42 cellular contexts compared by ENCODE assay signal in the genomic region with DNA sequence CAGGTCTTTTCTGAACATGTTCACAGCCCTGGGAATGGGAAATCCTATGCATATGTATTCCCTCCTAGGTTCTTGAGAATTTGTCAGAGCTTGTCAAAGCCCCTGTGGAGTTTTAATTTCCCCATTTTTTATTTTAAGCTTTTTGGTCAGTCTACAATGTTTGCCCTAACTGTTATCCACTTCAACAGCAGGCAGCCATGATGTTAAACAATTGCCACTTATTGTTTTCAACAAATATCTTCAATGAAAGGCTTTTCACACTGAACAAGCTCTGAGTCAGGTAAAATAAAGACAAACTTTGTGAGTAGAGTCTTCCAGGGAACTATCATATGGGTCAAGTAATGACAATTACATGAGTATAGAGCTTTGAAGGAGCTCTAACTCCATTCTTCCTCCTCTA. TPM values are rescaled to one million over a fixed set of nuclear protein-coding genes. Genes with fewer than 3 reads are reported as not detected.
"Had no signal": no experiment of that assay in that cellular context is flagged by ENCODE, and none has a peak within 500 bp of the region (broad histone marks: within the 10 kb centered on the region; RNA-seq: fewer than 3 reads in every experiment).

No MANE protein-coding gene starts in this region.

- H3K9me3 Mint-ChIP-seq: activated naive CD8-positive, alpha-beta T cell treated with anti-CD3 and anti-CD28 coated beads, Interleukin-2, amount 10 ng/mL, durations not matched to agents 7 days and 5 days had no signal

- H3K4me1 ChIP-seq: adrenal gland, ascending aorta, body of pancreas, breast epithelium had no signal

- H3K9me3 ChIP-seq: body of pancreas had no signal

- H3K36me3 Mint-ChIP-seq: activated naive CD4-positive, alpha-beta T cell treated with anti-CD3 and anti-CD28 coated beads, Interleukin-2, amount 10 ng/mL, durations not matched to agents 7 days and 5 days; activated naive CD8-positive, alpha-beta T cell treated with anti-CD3 and anti-CD28 coated beads for 36 hours; activated naive CD8-positive, alpha-beta T cell treated with anti-CD3 and anti-CD28 coated beads, Interleukin-2, amount 10 ng/mL, durations not matched to agents 7 days and 5 days; brain had no signal

- H3K27ac ChIP-seq: adrenal gland, ascending aorta, body of pancreas, brain microvascular endothelial cell, breast epithelium, cardiac muscle cell had no signal

- H3K27me3 Mint-ChIP-seq: activated naive CD8-positive, alpha-beta T cell; activated naive CD8-positive, alpha-beta T cell treated with anti-CD3 and anti-CD28 coated beads for 36 hours; activated naive CD8-positive, alpha-beta T cell treated with anti-CD3 and anti-CD28 coated beads, Interleukin-2, amount 10 ng/mL, durations not matched to agents 7 days and 5 days; activated naive CD8-positive, alpha-beta T cell treated with anti-CD3 and anti-CD28 coated beads, Interleukin-2, amount 50 U/mL, for 24 hours; brain; central memory CD8-positive, alpha-beta T cell had no signal

- H3K36me3 ChIP-seq: adrenal gland, ascending aorta, brain microvascular endothelial cell, breast epithelium, cardiac muscle cell had no signal

- H3K4me3 ChIP-seq: adrenal gland, ascending aorta, body of pancreas, breast epithelium, cardiac muscle cell had no signal

- ATAC-seq: activated naive CD4-positive, alpha-beta T cell treated with anti-CD3 and anti-CD28 coated beads, Interleukin-2, amount 50 U/mL, for 72 hours; activated naive CD8-positive, alpha-beta T cell treated with anti-CD3 and anti-CD28 coated beads, Interleukin-2, amount 50 U/mL, for 24 hours; activated T-cell treated with anti-CD3 and anti-CD28 coated beads, Interleukin-2, amount 50 U/mL, for 4 hours; activated T-cell treated with anti-CD3 and anti-CD28 coated beads, Interleukin-2, amount 50 U/mL, for 72 hours; activated T-helper 17 cell treated with anti-CD3 and anti-CD28 coated beads, Interleukin-2, amount 50 U/mL, for 72 hours; body of pancreas had no signal

- DNase-seq: activated effector memory CD4-positive, alpha-beta T cell treated with anti-CD3 and anti-CD28 coated beads, Interleukin-2, amount 50 U/mL, for 16 hours; activated effector memory CD4-positive, alpha-beta T cell treated with Interleukin-2 at 50 U/mL for 16 hours; activated gamma-delta T cell; activated gamma-delta T cell treated with Interleukin-2 at 50 U/mL for 16 hours; activated naive CD4-positive, alpha-beta T cell; activated naive CD4-positive, alpha-beta T cell treated with anti-CD3 and anti-CD28 coated beads for 36 hours; activated naive CD4-positive, alpha-beta T cell treated with anti-CD3 and anti-CD28 coated beads, Interleukin-2, amount 10 ng/mL, durations not matched to agents 7 days and 5 days; activated naive CD4-positive, alpha-beta T cell treated with anti-CD3 and anti-CD28 coated beads, Interleukin-2, amount 50 U/mL, for 16 hours; activated naive CD4-positive, alpha-beta T cell treated with Interleukin-2 at 50 U/mL for 16 hours; activated naive CD8-positive, alpha-beta T cell treated with anti-CD3 and anti-CD28 coated beads for 36 hours; activated naive CD8-positive, alpha-beta T cell treated with anti-CD3 and anti-CD28 coated beads, Interleukin-2, amount 10 ng/mL, durations not matched to agents 7 days and 5 days; activated naive CD8-positive, alpha-beta T cell treated with anti-CD3 and anti-CD28 coated beads, Interleukin-2, amount 50 U/mL, for 24 hours; activated T-cell treated with anti-CD3 and anti-CD28 coated beads, Interleukin-2, amount 50 U/mL, for 4 hours; activated T-cell treated with anti-CD3 and anti-CD28 coated beads, Interleukin-2, amount 50 U/mL, for 48 hours; activated T-cell treated with anti-CD3 and anti-CD28 coated beads, Interleukin-2, amount 50 U/mL, for 72 hours; adrenal gland; amniotic stem cell; amygdala; anterior cingulate cortex; aorta; body of pancreas; brain microvascular endothelial cell; caudate nucleus; central memory CD4-positive, alpha-beta T cell; cerebellar nuclear complex had no signal

- H3K4me3 Mint-ChIP-seq: activated naive CD4-positive, alpha-beta T cell treated with anti-CD3 and anti-CD28 coated beads for 36 hours; activated naive CD4-positive, alpha-beta T cell treated with anti-CD3 and anti-CD28 coated beads, Interleukin-2, amount 10 ng/mL, durations not matched to agents 7 days and 5 days; activated naive CD4-positive, alpha-beta T cell treated with anti-CD3 and anti-CD28 coated beads, Interleukin-2, amount 50 U/mL, for 24 hours; activated naive CD8-positive, alpha-beta T cell; activated naive CD8-positive, alpha-beta T cell treated with anti-CD3 and anti-CD28 coated beads for 36 hours; activated naive CD8-positive, alpha-beta T cell treated with anti-CD3 and anti-CD28 coated beads, Interleukin-2, amount 10 ng/mL, durations not matched to agents 7 days and 5 days; activated naive CD8-positive, alpha-beta T cell treated with anti-CD3 and anti-CD28 coated beads, Interleukin-2, amount 50 U/mL, for 24 hours; activated T-cell treated with anti-CD3 and anti-CD28 coated beads, Interleukin-2, amount 50 U/mL, for 4 hours; activated T-cell treated with anti-CD3 and anti-CD28 coated beads, Interleukin-2, amount 50 U/mL, for 72 hours; activated T-helper 1 cell treated with anti-CD3 and anti-CD28 coated beads, Interleukin-12 subunit alpha, Interleukin-12 subunit beta, Interleukin-2, Interleukin-4 antibody, amounts not matched to agents 30 ng/mL and 10 ng/mL and 1 ng/mL, durations not matched to agents 14 hours and 24 hours and 36 hours; activated T-helper 17 cell treated with anti-CD3 and anti-CD28 coated beads, Interleukin-2, amount 50 U/mL, for 72 hours; brain; central memory CD8-positive, alpha-beta T cell had no signal

- H3K27me3 ChIP-seq: adrenal gland, ascending aorta, body of pancreas, brain microvascular endothelial cell, breast epithelium, cardiac muscle cell had no signal

- H3K4me1 Mint-ChIP-seq: activated naive CD4-positive, alpha-beta T cell treated with anti-CD3 and anti-CD28 coated beads, Interleukin-2, amount 10 ng/mL, durations not matched to agents 7 days and 5 days; activated naive CD4-positive, alpha-beta T cell treated with anti-CD3 and anti-CD28 coated beads, Interleukin-2, amount 50 U/mL, for 24 hours; activated naive CD8-positive, alpha-beta T cell treated with anti-CD3 and anti-CD28 coated beads for 36 hours; activated naive CD8-positive, alpha-beta T cell treated with anti-CD3 and anti-CD28 coated beads, Interleukin-2, amount 10 ng/mL, durations not matched to agents 7 days and 5 days; activated naive CD8-positive, alpha-beta T cell treated with anti-CD3 and anti-CD28 coated beads, Interleukin-2, amount 50 U/mL, for 24 hours; activated T-helper 17 cell treated with anti-CD3 and anti-CD28 coated beads, Interleukin-2, amount 50 U/mL, for 72 hours; brain; central memory CD8-positive, alpha-beta T cell had no signal

- H3K27ac Mint-ChIP-seq: activated naive CD4-positive, alpha-beta T cell treated with anti-CD3 and anti-CD28 coated beads for 36 hours; activated naive CD4-positive, alpha-beta T cell treated with anti-CD3 and anti-CD28 coated beads, Interleukin-2, amount 10 ng/mL, durations not matched to agents 7 days and 5 days; activated naive CD4-positive, alpha-beta T cell treated with anti-CD3 and anti-CD28 coated beads, Interleukin-2, amount 50 U/mL, for 24 hours; activated naive CD4-positive, alpha-beta T cell treated with anti-CD3 and anti-CD28 coated beads, Interleukin-2, amount 50 U/mL, for 72 hours; activated naive CD8-positive, alpha-beta T cell; activated naive CD8-positive, alpha-beta T cell treated with anti-CD3 and anti-CD28 coated beads for 36 hours; activated naive CD8-positive, alpha-beta T cell treated with anti-CD3 and anti-CD28 coated beads, Interleukin-2, amount 10 ng/mL, durations not matched to agents 7 days and 5 days; activated naive CD8-positive, alpha-beta T cell treated with anti-CD3 and anti-CD28 coated beads, Interleukin-2, amount 50 U/mL, for 24 hours; activated T-cell treated with anti-CD3 and anti-CD28 coated beads, Interleukin-2, amount 50 U/mL, for 72 hours; activated T-helper 1 cell treated with anti-CD3 and anti-CD28 coated beads, Interleukin-12 subunit alpha, Interleukin-12 subunit beta, Interleukin-2, Interleukin-4 antibody, amounts not matched to agents 30 ng/mL and 10 ng/mL and 1 ng/mL, durations not matched to agents 14 hours and 24 hours and 36 hours; activated T-helper 17 cell treated with anti-CD3 and anti-CD28 coated beads, Interleukin-2, amount 50 U/mL, for 72 hours; activated T-helper 2 cell treated with anti-CD3 and anti-CD28 coated beads, Interferon-gamma antibody, Interleukin-2, Interleukin-4, amounts not matched to agents 10 μg/mL and 5 μg/mL and 100 μg/mL, durations not matched to agents 14 hours and 24 hours and 36 hours; brain had no signal

- FAIRE-seq: bronchial epithelial cell, colon had no signal

RNA-seq across cellular contexts. Expression of gene ATP1B4, which starts 25.0 kb away (rescaled TPM):
- total RNA-seq: activated naive CD4-positive, alpha-beta T cell treated with anti-CD3 and anti-CD28 coated beads for 36 hours; activated naive CD4-positive, alpha-beta T cell treated with anti-CD3 and anti-CD28 coated beads, Interleukin-2, amount 50 U/mL, for 72 hours; activated naive CD8-positive, alpha-beta T cell treated with anti-CD3 and anti-CD28 coated beads for 36 hours; activated naive CD8-positive, alpha-beta T cell treated with anti-CD3 and anti-CD28 coated beads, Interleukin-2, amount 10 ng/mL, durations not matched to agents 7 days and 5 days; activated T-cell treated with anti-CD3 and anti-CD28 coated beads, Interleukin-2, amount 50 U/mL, for 72 hours; activated T-helper 1 cell treated with anti-CD3 and anti-CD28 coated beads, Interleukin-12 subunit alpha, Interleukin-12 subunit beta, Interleukin-2, Interleukin-4 antibody, amounts not matched to agents 30 ng/mL and 10 ng/mL and 1 ng/mL, durations not matched to agents 14 hours and 24 hours and 36 hours; activated T-helper 17 cell treated with anti-CD3 and anti-CD28 coated beads, Interleukin-2, amount 50 U/mL, for 72 hours; activated T-helper 2 cell treated with anti-CD3 and anti-CD28 coated beads, Interferon-gamma antibody, Interleukin-2, Interleukin-4, amounts not matched to agents 10 μg/mL and 5 μg/mL and 100 μg/mL, durations not matched to agents 14 hours and 24 hours and 36 hours; adrenal gland; aorta; ascending aorta; astrocyte; body of pancreas; breast epithelium; bronchial epithelial cell; cerebellum; chondrocyte had no signal
- polyA plus RNA-seq: adipose tissue, adrenal gland, aorta had no signal

RNA-seq across cellular contexts. Expression of gene TMEM255A, which starts 25.6 kb away (rescaled TPM):
- total RNA-seq: activated naive CD4-positive, alpha-beta T cell treated with anti-CD3 and anti-CD28 coated beads for 36 hours; activated naive CD4-positive, alpha-beta T cell treated with anti-CD3 and anti-CD28 coated beads, Interleukin-2, amount 50 U/mL, for 72 hours; activated naive CD8-positive, alpha-beta T cell treated with anti-CD3 and anti-CD28 coated beads for 36 hours; activated T-cell treated with anti-CD3 and anti-CD28 coated beads, Interleukin-2, amount 50 U/mL, for 4 hours; activated T-cell treated with anti-CD3 and anti-CD28 coated beads, Interleukin-2, amount 50 U/mL, for 72 hours; activated T-helper 1 cell treated with anti-CD3 and anti-CD28 coated beads, Interleukin-12 subunit alpha, Interleukin-12 subunit beta, Interleukin-2, Interleukin-4 antibody, amounts not matched to agents 30 ng/mL and 10 ng/mL and 1 ng/mL, durations not matched to agents 14 hours and 24 hours and 36 hours; activated T-helper 2 cell treated with anti-CD3 and anti-CD28 coated beads, Interferon-gamma antibody, Interleukin-2, Interleukin-4, amounts not matched to agents 10 μg/mL and 5 μg/mL and 100 μg/mL, durations not matched to agents 14 hours and 24 hours and 36 hours; ascending aorta; bronchial epithelial cell had no signal
- polyA plus RNA-seq: aorta had no signal
